Comparison of ENCODE assay signal across 1 cellular context in genomic region chr2:137888845-137889244, GRCh38.
TF ChIP-seq lines count a peak whose summit lies in the region.

No MANE protein-coding gene starts in this region.

TF ChIP-seq in GM23338, 12 proteins besides CTCF, POLR2A, EP300 and RAD21 (continued from another document):
- no peak for TF ChIP-seq REST (IDR thresholded peaks at IDR 0.05; ENCODE audit: unreplicated experiment)
- no peak for TF ChIP-seq EZH2phosphoT487 (IDR thresholded peaks at IDR 0.05; ENCODE audit: unreplicated experiment)
- TF ChIP-seq NANOG (IDR thresholded peaks at IDR 0.05; ENCODE audit: borderline replicate concordance) = no peak
- TF ChIP-seq JUNB (IDR thresholded peaks at IDR 0.05; ENCODE audit: unreplicated experiment) = no peak
